In the genomic region with DNA sequence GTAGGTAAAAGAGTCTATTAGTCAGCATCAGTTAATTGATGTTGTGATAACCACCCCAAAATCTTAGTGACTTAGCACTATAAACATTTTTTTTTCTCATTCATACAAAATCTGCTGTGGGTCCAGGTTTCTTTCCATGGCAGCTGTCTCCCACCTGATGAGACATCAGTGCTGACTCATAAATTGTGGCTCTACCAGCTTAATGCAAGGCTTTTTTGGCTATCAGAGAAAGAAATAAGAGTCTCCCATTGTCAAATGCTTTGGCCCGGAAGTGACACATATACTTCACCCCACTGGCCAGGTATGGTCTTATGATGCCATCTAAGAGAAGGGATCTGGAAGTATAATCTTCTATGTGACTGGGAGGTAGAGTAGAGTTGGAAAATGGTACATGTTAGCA, we compare ENCODE assay signal across 34 cellular contexts.
"Had no signal": no experiment of that assay in that cellular context is flagged by ENCODE, and none has a peak within 500 bp of the region (broad histone marks: within the 10 kb centered on the region; RNA-seq: fewer than 3 reads in every experiment).

No MANE protein-coding gene starts in this region.

- H3K9me3 Mint-ChIP-seq: activated naive CD4-positive, alpha-beta T cell treated with anti-CD3 and anti-CD28 coated beads for 36 hours; immature natural killer cell; memory B cell; naive thymus-derived CD8-positive, alpha-beta T cell; neural crest cell; stimulated activated effector memory CD8-positive, alpha-beta T cell treated with anti-CD3 and anti-CD28 coated beads, Interleukin-12 subunit alpha, Interleukin-12 subunit beta, amount 100 ng/mL, for 72 hours; stimulated activated naive CD8-positive, alpha-beta T cell treated with anti-CD3 and anti-CD28 coated beads, Interleukin-15, Interleukin-2, amounts not matched to agents 100 ng/mL and 50 ng/mL, for 24 hours; type B pancreatic cell had no signal

- H3K4me1 ChIP-seq: ascending aorta, esophagus squamous epithelium, gastrocnemius medialis, psoas muscle, vagina had no signal

- H3K36me3 Mint-ChIP-seq: type B pancreatic cell had no signal

- H3K27ac ChIP-seq: ascending aorta, epithelial cell of prostate, esophagus squamous epithelium, gastrocnemius medialis, parathyroid adenoma, psoas muscle, sigmoid colon, thoracic aorta, vagina had no signal

- DNase-seq: activated CD4-positive, alpha-beta T cell treated with anti-CD3 and anti-CD28 coated beads for 4 hours; activated CD4-positive, alpha-beta T cell treated with anti-CD3 and anti-CD28 coated beads, Interleukin-2, amount 50 U/mL, for 4 hours; activated CD4-positive, CD25-positive, alpha-beta regulatory T cell; activated effector memory CD4-positive, alpha-beta T cell treated with anti-CD3 and anti-CD28 coated beads, Interleukin-2, amount 50 U/mL, for 16 hours; activated naive CD4-positive, alpha-beta T cell treated with anti-CD3 and anti-CD28 coated beads for 36 hours; activated naive CD8-positive, alpha-beta T cell treated with anti-CD3 and anti-CD28 coated beads, Interleukin-2, amount 10 ng/mL, durations not matched to agents 7 days and 5 days; caudate nucleus; endodermal cell; esophagus squamous epithelium; gastrocnemius medialis; head of caudate nucleus; hippocampal formation; immature natural killer cell; kidney; midbrain; naive thymus-derived CD8-positive, alpha-beta T cell; nucleus accumbens; psoas muscle; sigmoid colon; small intestine; stimulated activated CD4-positive, alpha-beta T cell treated with anti-CD3 and anti-CD28 coated beads, Interleukin-4, amount 100 ng/mL, for 24 hours had no signal

- H3K79me2 ChIP-seq: parathyroid adenoma had no signal

- H3K4me3 ChIP-seq: ascending aorta, esophagus squamous epithelium, gastrocnemius medialis, psoas muscle, sigmoid colon, thoracic aorta, vagina had no signal

- ATAC-seq: gastrocnemius medialis; naive thymus-derived CD8-positive, alpha-beta T cell; psoas muscle; stimulated activated effector memory CD8-positive, alpha-beta T cell treated with anti-CD3 and anti-CD28 coated beads, Interleukin-12 subunit alpha, Interleukin-12 subunit beta, amount 100 ng/mL, for 72 hours had no signal

- H3K4me1 Mint-ChIP-seq: brain; immature natural killer cell; memory B cell; naive thymus-derived CD8-positive, alpha-beta T cell; neural crest cell; stimulated activated effector memory CD8-positive, alpha-beta T cell treated with anti-CD3 and anti-CD28 coated beads, Interleukin-12 subunit alpha, Interleukin-12 subunit beta, amount 100 ng/mL, for 72 hours had no signal

- H3K9me3 ChIP-seq: ascending aorta, gastrocnemius medialis, psoas muscle, sigmoid colon, thoracic aorta, vagina had no signal

- H3K27me3 ChIP-seq: ascending aorta, esophagus squamous epithelium, gastrocnemius medialis, sigmoid colon, vagina had no signal

- FAIRE-seq: small intestine had no signal

- H2AFZ ChIP-seq: parathyroid adenoma had no signal

- H3K27ac Mint-ChIP-seq: activated naive CD4-positive, alpha-beta T cell treated with anti-CD3 and anti-CD28 coated beads for 36 hours; activated naive CD8-positive, alpha-beta T cell treated with anti-CD3 and anti-CD28 coated beads, Interleukin-2, amount 10 ng/mL, durations not matched to agents 7 days and 5 days; brain; dendritic cell treated with granulocyte-macrophage colony-stimulating factor and Interleukin-4, amounts not matched to agents 40 ng/mL and 50 ng/mL, for 4 days; endodermal cell; immature natural killer cell; memory B cell; naive thymus-derived CD8-positive, alpha-beta T cell; stimulated activated effector memory CD8-positive, alpha-beta T cell treated with anti-CD3 and anti-CD28 coated beads, Interleukin-12 subunit alpha, Interleukin-12 subunit beta, amount 100 ng/mL, for 72 hours; stimulated activated naive CD8-positive, alpha-beta T cell treated with anti-CD3 and anti-CD28 coated beads, Interleukin-15, Interleukin-2, amounts not matched to agents 100 ng/mL and 50 ng/mL, for 24 hours; T-helper 2 cell treated with Interferon-gamma antibody and Interleukin-4, amounts not matched to agents 5 μg/mL and 100 μg/mL, for 36 hours; type B pancreatic cell had no signal

- H3K4me3 Mint-ChIP-seq: activated naive CD4-positive, alpha-beta T cell treated with anti-CD3 and anti-CD28 coated beads for 36 hours; activated naive CD8-positive, alpha-beta T cell treated with anti-CD3 and anti-CD28 coated beads, Interleukin-2, amount 10 ng/mL, durations not matched to agents 7 days and 5 days; brain; dendritic cell treated with granulocyte-macrophage colony-stimulating factor and Interleukin-4, amounts not matched to agents 40 ng/mL and 50 ng/mL, for 4 days; endodermal cell; immature natural killer cell; memory B cell; naive thymus-derived CD8-positive, alpha-beta T cell; neural crest cell; stimulated activated effector memory CD8-positive, alpha-beta T cell treated with anti-CD3 and anti-CD28 coated beads, Interleukin-12 subunit alpha, Interleukin-12 subunit beta, amount 100 ng/mL, for 72 hours; stimulated activated naive CD8-positive, alpha-beta T cell treated with anti-CD3 and anti-CD28 coated beads, Interleukin-15, Interleukin-2, amounts not matched to agents 100 ng/mL and 50 ng/mL, for 24 hours; T-helper 2 cell treated with Interferon-gamma antibody and Interleukin-4, amounts not matched to agents 5 μg/mL and 100 μg/mL, for 36 hours; type B pancreatic cell had no signal

- H3K9ac ChIP-seq: parathyroid adenoma had no signal

- H3K27me3 Mint-ChIP-seq: activated naive CD8-positive, alpha-beta T cell treated with anti-CD3 and anti-CD28 coated beads, Interleukin-2, amount 10 ng/mL, durations not matched to agents 7 days and 5 days; brain; type B pancreatic cell had no signal
